9 cellular contexts compared by ENCODE assay signal in genomic region chr2:69375494-69376353, GRCh38. TPM values are rescaled to one million over a fixed set of nuclear protein-coding genes. Genes with fewer than 3 reads are reported as not detected.
DNase-seq lines count a peak whose midpoint lies in the region; ATAC-seq, FAIRE-seq and TF ChIP-seq lines count a peak whose summit lies in the region.
"Had no signal": no experiment of that assay in that cellular context is flagged by ENCODE, and none has a peak within 500 bp of the region (broad histone marks: within the 10 kb centered on the region; RNA-seq: fewer than 3 reads in every experiment).

No MANE protein-coding gene starts in this region.

- intact Hi-C loops in colonic mucosa (cut with DNase I): no loop called here

- H3K9me3 ChIP-seq in colonic mucosa: no peaks in the 10 kb centered on the region

- peak; percentile 47 for TF ChIP-seq CTCF in BJ (IDR thresholded peaks at IDR 0.05; ENCODE audit: insufficient read depth, low read depth, low read length)
- peak; percentile 56 for TF ChIP-seq CTCF in colonic mucosa (IDR thresholded peaks at IDR 0.05)

- H3K4me3 ChIP-seq in BJ (ENCODE audit: low read depth, low read length) (no peak overlapping the region), colonic mucosa (no peak overlapping the region)

- H3K9ac ChIP-seq in colonic mucosa (ENCODE audit: low read depth in 2 of 2, low read length in 2 of 2): no peak overlapping the region

- DNase-seq in BJ (ENCODE audit: low read depth) (no peak), GM18507 (ENCODE audit: extremely low spot score, insufficient read length, low read depth) (no peak), NCI-H748 (lab: John Stamatoyannopoulos, UW; ENCODE audit: unreplicated experiment) (peak; percentile 76), colonic mucosa (peak; percentile 37), medulla oblongata (ENCODE audit: extremely low spot score) (peak; percentile 38), hepatic stellate cell (ENCODE audit: low spot score) (no peak)

- FAIRE-seq in GM18507 (lab: Jason Lieb, UNC): peak; percentile 45

- H3K4me1 ChIP-seq in colonic mucosa: no peaks in the 10 kb centered on the region

- POLR2A ChIA-PET in BJ (lab: Charles Lee): no interaction called here

- peaks cover 9% of the 10 kb centered on the region for H3K36me3 ChIP-seq in BJ (ENCODE audit: control insufficient read depth, insufficient read depth, low read length)
- peaks cover 11% of the 10 kb centered on the region for H3K36me3 ChIP-seq in colonic mucosa

- no peak for ATAC-seq in HG03354 (IDR thresholded peaks at IDR 0.05; ENCODE audit: poor library complexity, severe bottlenecking, unreplicated experiment)
- no peak for ATAC-seq in GM21619 (IDR thresholded peaks at IDR 0.05; ENCODE audit: unreplicated experiment)

- no peaks in the 10 kb centered on the region for H3K27me3 ChIP-seq in BJ (ENCODE audit: control insufficient read depth, insufficient read depth, low read length)
- H3K27me3 ChIP-seq in colonic mucosa: no peaks in the 10 kb centered on the region

- no peak overlapping the region for H3K27ac ChIP-seq in colonic mucosa
- H3K27ac ChIP-seq: epithelial cell of prostate had no signal

- CTCF ChIA-PET in BJ (lab: Yijun Ruan, JAX): interaction anchor here (0.6 to 1.7 kb wide), 11 partner anchors 9 to 127 kb away, joined by 3 to 9 read pairs (median 3); partner anchors contain the start of gene NFU1

RNA-seq across cellular contexts. Expression of gene GFPT1, which starts 11.3 kb away (rescaled TPM):
- 14.8 and 32.5 TPM in 2 replicates for polyA plus RNA-seq in BJ (2011; rRNA removed)
- polyA minus RNA-seq in BJ (2011; rRNA and poly(A)+ RNA removed): 25.4 and 26.7 TPM in 2 replicates
- 100 to 1,000 TPM; 218 to 289 TPM for total RNA-seq in colonic mucosa

Comparison
In these comparisons a context has a peak if more than half of its experiments do, and no peak if none do; other contexts are left out.
1. DNase-seq: peak in NCI-H748 (single experiment), colonic mucosa (single experiment) and medulla oblongata (single experiment); none in BJ (single experiment), GM18507 (single experiment) and hepatic stellate cell (single experiment).